Comparison of ENCODE assay signal across 17 cellular contexts in the genomic region with DNA sequence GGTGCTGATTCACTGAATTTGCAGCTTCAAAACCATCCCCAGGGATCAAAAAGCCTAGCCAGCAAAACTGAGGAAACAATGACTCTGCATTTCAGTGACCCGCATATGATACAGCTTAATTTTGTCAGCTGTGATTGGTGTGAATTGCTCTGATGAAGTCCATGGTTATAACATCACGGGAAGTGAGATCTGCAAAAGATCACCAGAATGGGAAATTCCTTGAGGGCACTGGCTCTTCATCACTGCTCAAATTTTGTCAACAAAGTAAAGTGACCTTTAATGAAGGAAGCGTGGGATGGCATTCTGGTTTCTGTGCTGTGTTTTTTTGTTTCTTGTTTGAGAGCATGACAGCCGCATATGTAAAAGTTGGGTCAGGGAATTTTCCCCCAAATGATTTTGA.
A peak's percentile ranks its signal among the peaks of the same experiment; 100 is the strongest.
DNase-seq lines count a peak whose midpoint lies in the region; ATAC-seq and TF ChIP-seq lines count a peak whose summit lies in the region.
"Had no signal": no experiment of that assay in that cellular context is flagged by ENCODE, and none has a peak within 500 bp of the region (broad histone marks: within the 10 kb centered on the region; RNA-seq: fewer than 3 reads in every experiment).

No MANE protein-coding gene starts in this region.

- no peak overlapping the region for H2BK5ac ChIP-seq in mesenchymal stem cell (ENCODE audit: low read depth, low read length, poor library complexity, severe bottlenecking)

- no peak overlapping the region for H4K91ac ChIP-seq in mesenchymal stem cell (ENCODE audit: low read length)

- no peak overlapping the region for H2BK120ac ChIP-seq in mesenchymal stem cell (ENCODE audit: low read depth, low read length)

- H3K27me3 Mint-ChIP-seq in activated T-cell treated with anti-CD3 and anti-CD28 coated beads, Interleukin-2, amount 50 U/mL, for 24 hours = peaks cover 17% of the 10 kb centered on the region

- 59% methylated on average over 4 of the region's 4 CpGs for WGBS in mesenchymal stem cell
- 43 to 74% (median 68%) methylated on average over 4 of the region's 4 CpGs for WGBS in stomach, 5 donors

- H3K18ac ChIP-seq in mesenchymal stem cell (ENCODE audit: low read depth in 1 of 2, low read length in 2 of 2) = no peak overlapping the region

- H3K4me1 ChIP-seq in mesenchymal stem cell (ENCODE audit: control insufficient read depth, insufficient read depth, low read depth, low read length) (no peaks in the 10 kb centered on the region), stomach (no peaks in the 10 kb centered on the region)

- H3K4me3 ChIP-seq in mesenchymal stem cell (ENCODE audit: insufficient read depth in 1 of 2, low read depth in 1 of 2, low read length in 2 of 2) (no peak overlapping the region), stomach (no peak overlapping the region)

- no peaks in the 10 kb centered on the region for H3K79me1 ChIP-seq in mesenchymal stem cell (replicated peaks; ENCODE audit: low read length, poor library complexity, severe bottlenecking)

- no peak for TF ChIP-seq CTCF in stomach (IDR thresholded peaks at IDR 0.05)

- ATAC-seq in HG02610 (IDR thresholded peaks at IDR 0.05; ENCODE audit: unreplicated experiment) (no peak), HG03095 (IDR thresholded peaks at IDR 0.05; ENCODE audit: unreplicated experiment) (no peak)

- H3K36me3 ChIP-seq in mesenchymal stem cell (ENCODE audit: control insufficient read depth in 1 of 2, insufficient read depth in 2 of 2, low read depth in 1 of 2, low read length in 2 of 2) (no peaks in the 10 kb centered on the region), stomach (no peaks in the 10 kb centered on the region)

- intact Hi-C loops in stomach (cut with DNase I; ENCODE audit: low total_unique reads) = no loop called here

- no peak overlapping the region for H3K4me2 ChIP-seq in mesenchymal stem cell (ENCODE audit: low read length, poor library complexity, severe bottlenecking)
- H3K4me2 ChIP-seq: KMS-11 had no signal

- no peak overlapping the region for H2BK12ac ChIP-seq in mesenchymal stem cell (ENCODE audit: low read length in 2 of 2)

- no peak for TF ChIP-seq POLR2A in stomach (IDR thresholded peaks at IDR 0.05)

- H2AFZ ChIP-seq in mesenchymal stem cell (ENCODE audit: low read depth, low read length) = no peak overlapping the region

- H3K9ac ChIP-seq in mesenchymal stem cell (ENCODE audit: low read length) = no peak overlapping the region
- H3K9ac ChIP-seq: KMS-11 had no signal

- H3K9me3 ChIP-seq in mesenchymal stem cell (ENCODE audit: control insufficient read depth, low read length) (peaks cover 20% of the 10 kb centered on the region), stomach (no peaks in the 10 kb centered on the region)

- H2BK15ac ChIP-seq in mesenchymal stem cell (ENCODE audit: low read depth, poor library complexity, severe bottlenecking) = no peak overlapping the region

- H3K36me3 Mint-ChIP-seq in activated T-cell treated with anti-CD3 and anti-CD28 coated beads, Interleukin-2, amount 50 U/mL, for 24 hours (ENCODE audit: low read depth) = no peaks in the 10 kb centered on the region
- H3K36me3 Mint-ChIP-seq: CD14-positive monocyte had no signal

- peaks cover 1% of the 10 kb centered on the region for H3K9me3 Mint-ChIP-seq in activated T-cell treated with anti-CD3 and anti-CD28 coated beads, Interleukin-2, amount 50 U/mL, for 24 hours

- H3K4ac ChIP-seq in mesenchymal stem cell (ENCODE audit: low read depth in 1 of 2, low read length in 2 of 2) = no peak overlapping the region

- H3K14ac ChIP-seq in mesenchymal stem cell (ENCODE audit: low read length in 2 of 2) = no peak overlapping the region

- no peak for TF ChIP-seq EP300 in stomach (IDR thresholded peaks at IDR 0.05)

- no peak overlapping the region for H4K8ac ChIP-seq in mesenchymal stem cell (ENCODE audit: low read length)

- DNase-seq in activated T-cell treated with anti-CD3 and anti-CD28 coated beads, Interleukin-2, amount 50 U/mL, for 24 hours = no peak
- DNase-seq in activated T-cell treated with anti-CD3 and anti-CD28 coated beads for 4 hours (no peak), Caki2 (ENCODE audit: low read depth) (peak; percentile 49), SK-N-DZ (ENCODE audit: low spot score) (peak; percentile 69), mesenchymal stem cell (peak; percentile 7), stomach (no peak)
- DNase-seq: ACHN, AML-193, EL, NCI-H1048, NCI-H1436 treated with DMSO at 0.1 percent for 48 hours, NCI-H2029 treated with DMSO at 0.1 percent for 48 hours, NCI-H82 had no signal

- H3K27ac Mint-ChIP-seq in activated T-cell treated with anti-CD3 and anti-CD28 coated beads, Interleukin-2, amount 50 U/mL, for 24 hours = peak overlapping the region; percentile 61
- H3K27ac Mint-ChIP-seq: CD14-positive monocyte had no signal

- in situ Hi-C loops in Caki2 (cut with HindIII; ENCODE audit: low pct_unique_long_range_greater_than_20kb, low sequenced_read_pairs) = no loop called here

- H2AK5ac ChIP-seq in mesenchymal stem cell (ENCODE audit: low read length, severe bottlenecking) = no peak overlapping the region

- no peak overlapping the region for H3K27ac ChIP-seq in mesenchymal stem cell (ENCODE audit: low read length, poor library complexity, severe bottlenecking)
- no peak overlapping the region for H3K27ac ChIP-seq in stomach
- H3K27ac ChIP-seq: KMS-11 had no signal

- no peak overlapping the region for H3K4me3 Mint-ChIP-seq in activated T-cell treated with anti-CD3 and anti-CD28 coated beads, Interleukin-2, amount 50 U/mL, for 24 hours
- H3K4me3 Mint-ChIP-seq: CD14-positive monocyte had no signal

- no peaks in the 10 kb centered on the region for H3K27me3 ChIP-seq in mesenchymal stem cell (ENCODE audit: control insufficient read depth in 1 of 2, insufficient read depth in 1 of 2, low read length in 2 of 2)
- H3K27me3 ChIP-seq in stomach = no peaks in the 10 kb centered on the region

- H3K4me1 Mint-ChIP-seq in activated T-cell treated with anti-CD3 and anti-CD28 coated beads, Interleukin-2, amount 50 U/mL, for 24 hours (ENCODE audit: low read depth) = peaks cover 13% of the 10 kb centered on the region
- H3K4me1 Mint-ChIP-seq: CD14-positive monocyte had no signal

- no peak overlapping the region for H3K23ac ChIP-seq in mesenchymal stem cell (ENCODE audit: low read length in 2 of 2)

Comparison
In these comparisons a context has a peak if more than half of its experiments do, and no peak if none do; other contexts are left out.
1. DNase-seq: peak in Caki2 (single experiment), SK-N-DZ (single experiment) and mesenchymal stem cell (single experiment); none in activated T-cell treated with anti-CD3 and anti-CD28 coated beads, Interleukin-2, amount 50 U/mL, for 24 hours (single experiment), activated T-cell treated with anti-CD3 and anti-CD28 coated beads for 4 hours (single experiment) and stomach (single experiment).